Comparison of ENCODE assay signal across 8 cellular contexts in genomic region chr20:41173161-41173721, GRCh38. TPM values are rescaled to one million over a fixed set of nuclear protein-coding genes. Genes with fewer than 3 reads are reported as not detected.
DNase-seq lines count a peak whose midpoint lies in the region; FAIRE-seq and TF ChIP-seq lines count a peak whose summit lies in the region.

No MANE protein-coding gene starts in this region.

- DNase-seq in ELF-1 (ENCODE audit: low read depth, low spot score) (peak; percentile 85), HTR-8/SVneo (ENCODE audit: insufficient read length, low spot score) (peak; percentile 91), RCC 7860 (ENCODE audit: low spot score) (peak; percentile 33), fibroblast of villous mesenchyme (ENCODE audit: low read depth) (peak; percentile 89), stomach (peak; percentile 82), cortex of kidney (lab: John Stamatoyannopoulos, UW) (no peak)
- DNase-seq in activated T-helper 9 cell treated with anti-CD3 and anti-CD28 coated beads, Interleukin-2, amount 50 U/mL, for 16 hours (ENCODE audit: low read depth): peak; percentile 51

- FAIRE-seq in HTR-8/SVneo (lab: Jason Lieb, UNC) (peak; percentile 88), RCC 7860 (lab: Jason Lieb, UNC) (no peak)

- no peak for TF ChIP-seq EP300 in stomach (IDR thresholded peaks at IDR 0.05)

- no peak overlapping the region for H3K27ac ChIP-seq in neutrophil
- peak overlapping the region; percentile 5 to 84 (median 69) for H3K27ac ChIP-seq in stomach

- no peaks in the 10 kb centered on the region for H3K36me3 ChIP-seq in neutrophil
- peaks cover 43 to 88% (median 80%) of the 10 kb centered on the region in 4 donors for H3K36me3 ChIP-seq in stomach

- 16 to 22% (median 20%) methylated on average over 9 of the region's 9 CpGs for WGBS in stomach, 5 donors

- TF ChIP-seq CTCF in fibroblast of villous mesenchyme (IDR thresholded peaks at IDR 0.05; ENCODE audit: insufficient read depth, low read depth, low read length) (peak; percentile 97), neutrophil (IDR thresholded peaks at IDR 0.05) (peak; percentile 38), stomach (IDR thresholded peaks at IDR 0.05) (peak in 6 of 7 experiments; percentile 39 to 95 (median 92))

- no peaks in the 10 kb centered on the region for H3K9me3 ChIP-seq in neutrophil
- H3K9me3 ChIP-seq in stomach: no peaks in the 10 kb centered on the region

- H3K27me3 ChIP-seq in neutrophil: peaks cover 18% of the 10 kb centered on the region
- H3K27me3 ChIP-seq in stomach: no peaks in the 10 kb centered on the region

- intact Hi-C loops in stomach (cut with DNase I; ENCODE audit: low total_unique reads): loop anchor here (5.0 to 10.0 kb wide), 2 partner anchors 52 to 169 kb away; partner anchors contain the start of gene LPIN3

- no peaks in the 10 kb centered on the region for H3K4me1 ChIP-seq in neutrophil (ENCODE audit: control insufficient read depth in 1 of 2, insufficient read depth in 1 of 2, low read depth in 1 of 2, low read length in 1 of 2)
- peaks cover 16 to 65% (median 49%) of the 10 kb centered on the region in 4 donors for H3K4me1 ChIP-seq in stomach

- TF ChIP-seq POLR2A in stomach (IDR thresholded peaks at IDR 0.05): no peak

- H3K4me3 ChIP-seq in fibroblast of villous mesenchyme (ENCODE audit: low read depth, low read length): no peak overlapping the region
- no peak overlapping the region for H3K4me3 ChIP-seq in neutrophil (ENCODE audit: low read depth in 1 of 2, low read length in 1 of 2)
- H3K4me3 ChIP-seq in stomach: no peak overlapping the region

RNA-seq across cellular contexts. Expression of gene PLCG1, which starts 35.9 kb away (rescaled TPM):
- total RNA-seq in fibroblast of villous mesenchyme: 60.9 and 94.7 TPM in 2 replicates
- 100 to 1,000 TPM in 2 of 5 donors, 10 to 100 TPM in 3; 37.9 to 576 (median 86.1) TPM for total RNA-seq in stomach
- polyA plus RNA-seq in stomach: 10 to 100 TPM; 16.3 to 32.9 (median 17.5) TPM

Comparison
In these comparisons a context has a peak if more than half of its experiments do, and no peak if none do; other contexts are left out.
1. CTCF ChIP-seq: peak in every context shown above with its lines; median percentile 97 in fibroblast of villous mesenchyme; 92 in stomach; 38 in neutrophil.